In genomic region chr1:234361102-234361603, GRCh38 we compare ENCODE assay signal across 1 cellular context.
A peak's percentile ranks its signal among the peaks of the same experiment; 100 is the strongest.
TF ChIP-seq lines count a peak whose summit lies in the region.

No MANE protein-coding gene starts in this region.

TF ChIP-seq in K562, 482 proteins besides CTCF, POLR2A, EP300 and RAD21 (continued from another document and continues in another):
- TF ChIP-seq ETV6 (IDR thresholded peaks at IDR 0.05; ENCODE audit: borderline replicate concordance in 1 of 2, low read depth in 2 of 2, low read length in 1 of 2) (no peak), ETV6 (CRISPR knock-in tag; IDR thresholded peaks at IDR 0.05; ENCODE audit: borderline replicate concordance) (no peak), HBP1 (CRISPR knock-in tag; IDR thresholded peaks at IDR 0.05) (no peak), ZBED1 (IDR thresholded peaks at IDR 0.05) (no peak), ILF3 (IDR thresholded peaks at IDR 0.05; ENCODE audit: borderline replicate concordance) (no peak), SMARCB1 (IDR thresholded peaks at IDR 0.05; ENCODE audit: insufficient read length, low read depth) (no peak), ZKSCAN1 (IDR thresholded peaks at IDR 0.05; ENCODE audit: low read depth, low read length) (no peak), ZBTB49 (CRISPR knock-in tag; IDR thresholded peaks at IDR 0.05; ENCODE audit: borderline replicate concordance) (no peak), CREB3 (tag; conservative IDR thresholded peaks at IDR 0.05; ENCODE audit: low read depth) (peak; percentile 91), ZNF518B (CRISPR knock-in tag; IDR thresholded peaks at IDR 0.05) (no peak), ZNF239 (CRISPR knock-in tag; IDR thresholded peaks at IDR 0.05) (peak; percentile 49; the same call in 1 of the 2 replicates), FOXK2 (conservative IDR thresholded peaks at IDR 0.05 in 1 of 2, IDR thresholded peaks at IDR 0.05 in 1 of 2; ENCODE audit: low read depth in 2 of 2) (no peak), ZNF398 (CRISPR knock-in tag; IDR thresholded peaks at IDR 0.05) (no peak), CREB3L1 (IDR thresholded peaks at IDR 0.05; ENCODE audit: borderline replicate concordance, low read depth) (no peak), RERE (CRISPR knock-in tag; IDR thresholded peaks at IDR 0.05; ENCODE audit: borderline replicate concordance) (no peak), RFX5 (IDR thresholded peaks at IDR 0.05; ENCODE audit: low read depth, low read length) (no peak), ZNF707 (CRISPR knock-in tag; conservative IDR thresholded peaks at IDR 0.05) (no peak), BRD4 (IDR thresholded peaks at IDR 0.05) (no peak), ZEB2 (IDR thresholded peaks at IDR 0.05) (no peak), CBX3 (IDR thresholded peaks at IDR 0.05; ENCODE audit: borderline replicate concordance in 1 of 2, low read length in 2 of 2) (peak in 1 of 2 experiments; percentile 62; a peak in 1 of 3 replicates), SMAD1 (IDR thresholded peaks at IDR 0.05; ENCODE audit: low read depth, low read length, partially characterized antibody) (no peak), EZH2 (IDR thresholded peaks at IDR 0.05; ENCODE audit: borderline replicate concordance, low read depth, low read length) (no peak), CSDE1 (IDR thresholded peaks at IDR 0.05) (0 out of 4 replicates have a peak, but pooled peaks of 1 of the 2 experiments have one; percentile 18), ZNF655 (CRISPR knock-in tag; IDR thresholded peaks at IDR 0.05) (no peak), USF1 (CRISPR knock-in tag; IDR thresholded peaks at IDR 0.05) (no peak), ZNF277 (CRISPR knock-in tag; IDR thresholded peaks at IDR 0.05; ENCODE audit: borderline replicate concordance) (no peak), GABPB2 (CRISPR knock-in tag; conservative IDR thresholded peaks at IDR 0.05) (no peak), ILK (tag; IDR thresholded peaks at IDR 0.05; ENCODE audit: borderline replicate concordance, low read depth) (peak; percentile 53; the same call in 1 of the 2 replicates), ZNF551 (CRISPR knock-in tag; IDR thresholded peaks at IDR 0.05) (no peak), ZNF197 (CRISPR knock-in tag; IDR thresholded peaks at IDR 0.05; ENCODE audit: low read depth) (peak; percentile 82; the same call in 1 of the 2 replicates), SRSF9 (IDR thresholded peaks at IDR 0.05; ENCODE audit: borderline replicate concordance, low read depth, low read length) (no peak), ETS2 (tag; IDR thresholded peaks at IDR 0.05; ENCODE audit: borderline replicate concordance, poor library complexity, severe bottlenecking) (no peak), CCNT2 (IDR thresholded peaks at IDR 0.05; ENCODE audit: borderline replicate concordance, extremely low read depth, insufficient read length, low read depth, low read length) (no peak), CREBBP (IDR thresholded peaks at IDR 0.05; ENCODE audit: low read depth, low read length) (no peak), NR2F6 (CRISPR knock-in tag; IDR thresholded peaks at IDR 0.05) (no peak), PHB (CRISPR knock-in tag; IDR thresholded peaks at IDR 0.05) (no peak)
